Comparison of ENCODE assay signal across 8 cellular contexts in the genomic region with DNA sequence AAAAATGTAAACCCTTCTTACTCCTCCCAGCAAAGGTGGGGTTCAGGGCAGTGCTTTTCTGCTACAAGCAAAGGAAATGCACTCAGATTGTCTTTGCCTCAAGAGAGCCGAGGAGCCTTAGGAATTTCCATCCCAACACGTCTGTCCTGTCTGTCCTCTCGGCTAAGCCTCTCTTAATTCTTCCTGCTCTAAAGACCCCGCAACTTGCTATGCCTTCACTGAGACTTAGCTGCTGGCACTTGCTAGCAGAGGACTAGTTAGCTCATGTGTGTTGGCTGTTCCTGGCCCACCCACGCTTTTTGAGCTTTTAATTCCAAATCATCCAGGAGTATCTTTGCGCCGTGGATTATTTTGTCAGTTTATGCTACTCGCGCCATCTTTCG. TPM values are rescaled to one million over a fixed set of nuclear protein-coding genes. Genes with fewer than 3 reads are reported as not detected.
DNase-seq lines count a peak whose midpoint lies in the region; ATAC-seq and TF ChIP-seq lines count a peak whose summit lies in the region.

No MANE protein-coding gene starts in this region.

- H3K36me3 ChIP-seq in right atrium auricular region (peaks cover 36% of the 10 kb centered on the region), left lung (peaks cover 0 to 38% of the 10 kb centered on the region in 2 donors), aorta (ENCODE audit: control insufficient read depth in 1 of 2, insufficient read depth in 2 of 2, low read length in 1 of 2) (peaks cover 4 to 7% of the 10 kb centered on the region in 2 donors)

- H3K4me1 ChIP-seq in right atrium auricular region (peaks cover 0 to 52% of the 10 kb centered on the region in 2 donors), left lung (peaks cover 20 to 50% of the 10 kb centered on the region in 2 donors), aorta (ENCODE audit: control insufficient read depth in 1 of 2, insufficient read depth in 2 of 2, low read length in 2 of 2) (no peaks in the 10 kb centered on the region)

- DNase-seq in right atrium auricular region (ENCODE audit: low spot score), result peak; percentile 42
- no peak for DNase-seq in left ventricle myocardium superior
- DNase-seq in activated naive CD8-positive, alpha-beta T cell treated with anti-CD3 and anti-CD28 coated beads, Interleukin-2, amount 10 ng/mL, durations not matched to agents 7 days and 5 days, result no peak
- no peak for DNase-seq in left lung
- DNase-seq in aorta, result peak in 1 of 2 donors; percentile 8
- no peak for DNase-seq in stimulated activated CD4-positive, alpha-beta T cell treated with anti-CD3 and anti-CD28 coated beads, Interleukin-4, amount 100 ng/mL, for 4 hours
- DNase-seq in pons (ENCODE audit: low spot score), result no peak
- no peak for DNase-seq in H4 (ENCODE audit: low spot score)

- peak overlapping the region; percentile 99 for H3K4me3 Mint-ChIP-seq in activated naive CD8-positive, alpha-beta T cell treated with anti-CD3 and anti-CD28 coated beads, Interleukin-2, amount 10 ng/mL, durations not matched to agents 7 days and 5 days

- H3K27ac ChIP-seq in right atrium auricular region, result peak overlapping the region in 1 of 2 donors; percentile 44
- peak overlapping the region; percentile 18 to 45 for H3K27ac ChIP-seq in left lung
- no peak overlapping the region for H3K27ac ChIP-seq in aorta (ENCODE audit: low read depth in 1 of 2, low read length in 2 of 2)

- no peaks in the 10 kb centered on the region for H3K9me3 Mint-ChIP-seq in activated naive CD8-positive, alpha-beta T cell treated with anti-CD3 and anti-CD28 coated beads, Interleukin-2, amount 10 ng/mL, durations not matched to agents 7 days and 5 days

- peaks cover 0 to 6% of the 10 kb centered on the region in 2 donors for H3K27me3 ChIP-seq in right atrium auricular region
- peaks cover 0 to 16% of the 10 kb centered on the region in 2 donors for H3K27me3 ChIP-seq in left lung
- H3K27me3 ChIP-seq in aorta (ENCODE audit: control insufficient read depth in 1 of 2, insufficient read depth in 2 of 2, low read length in 1 of 2), result no peaks in the 10 kb centered on the region

- peaks cover 17% of the 10 kb centered on the region for H3K36me3 Mint-ChIP-seq in activated naive CD8-positive, alpha-beta T cell treated with anti-CD3 and anti-CD28 coated beads, Interleukin-2, amount 10 ng/mL, durations not matched to agents 7 days and 5 days

- intact Hi-C loops in left ventricle myocardium superior (cut with micrococcal nuclease), result no loop called here
- intact Hi-C loops in left lung (cut with DNase I), result no loop called here
- intact Hi-C loops in aorta (cut with DNase I), result loop anchor here (5.0 kb wide), 3 partner anchors 181 to 566 kb away; no protein-coding TSS in a partner anchor

- H3K9me3 ChIP-seq in right atrium auricular region (no peaks in the 10 kb centered on the region), left lung (no peaks in the 10 kb centered on the region), aorta (ENCODE audit: control insufficient read depth, low read length) (no peaks in the 10 kb centered on the region)

- POLR2A ChIA-PET in activated naive CD8-positive, alpha-beta T cell treated with anti-CD3 and anti-CD28 coated beads, Interleukin-2, amount 10 ng/mL, durations not matched to agents 7 days and 5 days (lab: Charles Lee), result interaction anchor here (0.6 to 2.6 kb wide), 6 partner anchors 29 to 237 kb away, joined by 3 to 22 read pairs (median 5); a partner anchor contains a TSS

- peaks cover 38% of the 10 kb centered on the region for H3K4me1 Mint-ChIP-seq in activated naive CD8-positive, alpha-beta T cell treated with anti-CD3 and anti-CD28 coated beads, Interleukin-2, amount 10 ng/mL, durations not matched to agents 7 days and 5 days

- WGBS in aorta, 2 donors, result 45 to 46% methylated on average over 10 of the region's 10 CpGs

- peaks cover 7% of the 10 kb centered on the region for H3K27me3 Mint-ChIP-seq in activated naive CD8-positive, alpha-beta T cell treated with anti-CD3 and anti-CD28 coated beads, Interleukin-2, amount 10 ng/mL, durations not matched to agents 7 days and 5 days

- peak overlapping the region; percentile 97 for H3K27ac Mint-ChIP-seq in activated naive CD8-positive, alpha-beta T cell treated with anti-CD3 and anti-CD28 coated beads, Interleukin-2, amount 10 ng/mL, durations not matched to agents 7 days and 5 days

- TF ChIP-seq CTCF in right atrium auricular region (IDR thresholded peaks at IDR 0.05) (no peak), left lung (IDR thresholded peaks at IDR 0.05) (no peak)

- H3K4me3 ChIP-seq in right atrium auricular region (peak overlapping the region; percentile 54 to 59), left lung (peak overlapping the region; percentile 61 to 62), aorta (ENCODE audit: low read length in 2 of 2) (peak overlapping the region; percentile 43 to 49)

- no peak for ATAC-seq in left ventricle myocardium superior
- no peak for ATAC-seq in activated naive CD8-positive, alpha-beta T cell treated with anti-CD3 and anti-CD28 coated beads, Interleukin-2, amount 10 ng/mL, durations not matched to agents 7 days and 5 days (ENCODE audit: low read depth)
- no peak for ATAC-seq in left lung
- ATAC-seq in aorta (ENCODE audit: low FRiP score), result no peak

RNA-seq across cellular contexts. Expression of a gene that starts 0.5 kb away (rescaled TPM):
- total RNA-seq in right atrium auricular region, result 10 to 100 TPM in 1 of 2 donors, 1 to 10 TPM in 1; 6.2 to 14.7 TPM
- 8.4 TPM for total RNA-seq in left ventricle myocardium superior
- 10 to 100 TPM; 29.2 to 30.5 TPM for total RNA-seq in activated naive CD8-positive, alpha-beta T cell treated with anti-CD3 and anti-CD28 coated beads, Interleukin-2, amount 10 ng/mL, durations not matched to agents 7 days and 5 days
- 10 to 100 TPM; 30.7 to 31.7 TPM for total RNA-seq in left lung
- total RNA-seq in aorta, result 10 to 100 TPM; 12.7 to 19.8 TPM
- polyA plus RNA-seq in aorta, result 10 to 100 TPM; 18.5 to 22.3 TPM
- total RNA-seq in H4 (2014; rRNA removed; shearing (Covaris generic)), result 98.0 and 99.4 TPM in 2 replicates

RNA-seq across cellular contexts. Expression of a gene that starts 7.8 kb away (rescaled TPM):
- not detected for total RNA-seq in right atrium auricular region
- total RNA-seq in left ventricle myocardium superior, result not detected
- not detected for total RNA-seq in activated naive CD8-positive, alpha-beta T cell treated with anti-CD3 and anti-CD28 coated beads, Interleukin-2, amount 10 ng/mL, durations not matched to agents 7 days and 5 days
- not detected for total RNA-seq in left lung
- not detected for total RNA-seq in aorta
- polyA plus RNA-seq in aorta, result not detected
- total RNA-seq in H4 (2014; rRNA removed; shearing (Covaris generic)), result not detected in 2 replicates

RNA-seq across cellular contexts. Expression of a gene that starts 34.5 kb away (rescaled TPM):
- total RNA-seq in right atrium auricular region (10 to 100 TPM; 41.6 to 50.9 TPM), left ventricle myocardium superior (79.8 TPM), left lung (10 to 100 TPM; 72.6 to 87.0 TPM), aorta (100 to 1,000 TPM; 126 to 171 TPM)
- total RNA-seq in activated naive CD8-positive, alpha-beta T cell treated with anti-CD3 and anti-CD28 coated beads, Interleukin-2, amount 10 ng/mL, durations not matched to agents 7 days and 5 days, result 100 to 1,000 TPM; 207 to 212 TPM
- 10 to 100 TPM; 38.7 to 97.4 TPM for polyA plus RNA-seq in aorta
- total RNA-seq in H4 (2014; rRNA removed; shearing (Covaris generic)), result 42.8 and 45.3 TPM in 2 replicates

RNA-seq across cellular contexts. Expression of a gene that starts 59.9 kb away (rescaled TPM):
- total RNA-seq in right atrium auricular region (100 to 1,000 TPM; 192 to 653 TPM), left ventricle myocardium superior (568 TPM), left lung (1 to 10 TPM; 2.2 to 2.3 TPM), aorta (1 to 10 TPM; 3.9 to 9.0 TPM)
- total RNA-seq in activated naive CD8-positive, alpha-beta T cell treated with anti-CD3 and anti-CD28 coated beads, Interleukin-2, amount 10 ng/mL, durations not matched to agents 7 days and 5 days, result 1 to 10 TPM; 3.1 to 4.1 TPM
- polyA plus RNA-seq in aorta, result 1 to 10 TPM in 1 of 2 donors, not detected in 1; 4.3 TPM
- not detected in 2 replicates for total RNA-seq in H4 (2014; rRNA removed; shearing (Covaris generic))

Comparison
In these comparisons a context has a peak if more than half of its experiments do, and no peak if none do; other contexts are left out.
1. H3K27ac ChIP-seq: peak in left lung (2 of 2); none in aorta (0 of 2).
2. intact Hi-C loops: an anchor here in aorta (5.0 kb wide); none called in left ventricle myocardium superior and left lung.
3. Peak in every context shown above with its lines, with median percentiles within 50 percentile points of each other: H3K4me3 ChIP-seq.